Comparison of ENCODE assay signal across 12 cellular contexts in genomic region chrX:31546130-31546529, GRCh38.
DNase-seq lines count a peak whose midpoint lies in the region; TF ChIP-seq lines count a peak whose summit lies in the region.
"Had no signal": no experiment of that assay in that cellular context is flagged by ENCODE, and none has a peak within 500 bp of the region (broad histone marks: within the 10 kb centered on the region; RNA-seq: fewer than 3 reads in every experiment).

No MANE protein-coding gene starts in this region.

- H3K27me3 ChIP-seq in fibroblast of lung (ENCODE audit: control insufficient read depth, insufficient read depth, low read length) (no peaks in the 10 kb centered on the region), skeletal muscle satellite cell (ENCODE audit: control insufficient read depth, insufficient read depth, low read length) (no peaks in the 10 kb centered on the region), Peyer's patch (no peaks in the 10 kb centered on the region)
- H3K27me3 ChIP-seq: body of pancreas, heart right ventricle had no signal

- H3K9me3 ChIP-seq in fibroblast of lung (ENCODE audit: control insufficient read depth, insufficient read depth, low read depth, low read length) (no peaks in the 10 kb centered on the region), skeletal muscle satellite cell (replicated peaks; ENCODE audit: low read length) (no peaks in the 10 kb centered on the region), Peyer's patch (no peaks in the 10 kb centered on the region)
- H3K9me3 ChIP-seq: body of pancreas, heart right ventricle had no signal

- peak; percentile 39 for DNase-seq in GM04504 (ENCODE audit: low read depth)
- peak; percentile 23 for DNase-seq in RPMI8226
- DNase-seq in fibroblast of lung (ENCODE audit: low read depth in 2 of 2) = peak; percentile 71 to 91
- no peak for DNase-seq in activated gamma-delta T cell treated with Interleukin-2 at 50 U/mL for 16 hours
- DNase-seq in Peyer's patch = no peak
- DNase-seq in activated naive CD4-positive, alpha-beta T cell treated with Interleukin-2 at 50 U/mL for 16 hours = no peak
- DNase-seq in effector CD4-positive, alpha-beta T cell = no peak
- DNase-seq: activated CD8-positive, alpha-beta T cell treated with anti-CD3 and anti-CD28 coated beads for 36 hours; heart right ventricle; naive B cell had no signal

- H3K4me1 ChIP-seq in fibroblast of lung (ENCODE audit: control insufficient read depth, extremely low read depth, insufficient read depth, low read length) (no peaks in the 10 kb centered on the region), skeletal muscle satellite cell (ENCODE audit: control insufficient read depth, insufficient read depth, low read length) (peaks cover 26% of the 10 kb centered on the region), Peyer's patch (no peaks in the 10 kb centered on the region)
- H3K4me1 ChIP-seq: body of pancreas, heart right ventricle had no signal

- H3K9ac ChIP-seq in fibroblast of lung (ENCODE audit: insufficient read depth, low read length) = no peak overlapping the region
- no peak overlapping the region for H3K9ac ChIP-seq in skeletal muscle satellite cell (ENCODE audit: low read depth, low read length)

- H3K4me3 ChIP-seq in fibroblast of lung (replicated peaks in 1 of 4; ENCODE audit: control extremely low read depth in 1 of 4, insufficient read depth in 1 of 4, low read depth in 3 of 4, low read length in 4 of 4) (no peak overlapping the region), skeletal muscle satellite cell (ENCODE audit: low read length) (no peak overlapping the region), Peyer's patch (no peak overlapping the region)
- H3K4me3 ChIP-seq: body of pancreas, heart right ventricle had no signal

- H3K36me3 ChIP-seq in fibroblast of lung (ENCODE audit: control insufficient read depth, insufficient read depth, low read length) = no peaks in the 10 kb centered on the region
- no peaks in the 10 kb centered on the region for H3K36me3 ChIP-seq in skeletal muscle satellite cell (ENCODE audit: insufficient read depth, low read length)
- H3K36me3 ChIP-seq in Peyer's patch = no peaks in the 10 kb centered on the region
- H3K36me3 ChIP-seq: heart right ventricle had no signal

- H2AFZ ChIP-seq in fibroblast of lung (ENCODE audit: low read length) = no peak overlapping the region

- TF ChIP-seq POLR2A in Peyer's patch (IDR thresholded peaks at IDR 0.05) = no peak

- H4K20me1 ChIP-seq in fibroblast of lung (ENCODE audit: control insufficient read depth, extremely low read depth, insufficient read depth, low read length) = no peaks in the 10 kb centered on the region

- no peak overlapping the region for H3K27ac ChIP-seq in fibroblast of lung (ENCODE audit: insufficient read depth, low read length)
- H3K27ac ChIP-seq in Peyer's patch = no peak overlapping the region
- H3K27ac ChIP-seq: body of pancreas, heart right ventricle had no signal

- TF ChIP-seq CTCF in fibroblast of lung (conservative IDR thresholded peaks at IDR 0.05 in 1 of 2, IDR thresholded peaks at IDR 0.05 in 1 of 2; ENCODE audit: low read depth in 1 of 2, low read length in 2 of 2) (no peak), Peyer's patch (IDR thresholded peaks at IDR 0.05) (no peak)

- peak overlapping the region; percentile 17 for H3K4me2 ChIP-seq in fibroblast of lung (ENCODE audit: extremely low read depth, insufficient read depth, low read length)
- peak overlapping the region; percentile 39 for H3K4me2 ChIP-seq in skeletal muscle satellite cell (ENCODE audit: low read length)

- H3K79me2 ChIP-seq in fibroblast of lung (ENCODE audit: control insufficient read depth, insufficient read depth, low read length) = no peaks in the 10 kb centered on the region

Comparison
In these comparisons a context has a peak if more than half of its experiments do, and no peak if none do; other contexts are left out.
1. DNase-seq: peak in GM04504 (single experiment), RPMI8226 (single experiment) and fibroblast of lung (2 of 2); none in activated gamma-delta T cell treated with Interleukin-2 at 50 U/mL for 16 hours (single experiment), Peyer's patch (0 of 3), activated naive CD4-positive, alpha-beta T cell treated with Interleukin-2 at 50 U/mL for 16 hours (single experiment) and effector CD4-positive, alpha-beta T cell (single experiment).